In genomic region chr20:401682-402495, GRCh38 we compare ENCODE assay signal across 11 cellular contexts. TPM values are rescaled to one million over a fixed set of nuclear protein-coding genes. Genes with fewer than 3 reads are reported as not detected.
A peak's percentile ranks its signal among the peaks of the same experiment; 100 is the strongest.
DNase-seq lines count a peak whose midpoint lies in the region; ATAC-seq, FAIRE-seq and TF ChIP-seq lines count a peak whose summit lies in the region.
"Had no signal": no experiment of that assay in that cellular context is flagged by ENCODE, and none has a peak within 500 bp of the region (broad histone marks: within the 10 kb centered on the region; RNA-seq: fewer than 3 reads in every experiment).

No MANE protein-coding gene starts in this region.

- no peaks in the 10 kb centered on the region for H3K27me3 Mint-ChIP-seq in T-helper 1 cell treated with Interleukin-12 subunit alpha and Interleukin-12 subunit beta and Interleukin-4 antibody, amounts not matched to agents 30 μg/mL and 1 μg/mL, for 36 hours (ENCODE audit: low read depth)
- peaks cover 5% of the 10 kb centered on the region for H3K27me3 Mint-ChIP-seq in glutamatergic neuron (ENCODE audit: unreplicated experiment)
- H3K27me3 Mint-ChIP-seq: effector memory CD8-positive, alpha-beta T cell had no signal

- H3K36me3 Mint-ChIP-seq in T-helper 1 cell treated with Interleukin-12 subunit alpha and Interleukin-12 subunit beta and Interleukin-4 antibody, amounts not matched to agents 30 μg/mL and 1 μg/mL, for 36 hours (ENCODE audit: low read depth): peaks cover 7% of the 10 kb centered on the region
- no peaks in the 10 kb centered on the region for H3K36me3 Mint-ChIP-seq in glutamatergic neuron (ENCODE audit: unreplicated experiment)

- ATAC-seq in HG03378 (IDR thresholded peaks at IDR 0.05; ENCODE audit: unreplicated experiment) (no peak), GM21619 (IDR thresholded peaks at IDR 0.05; ENCODE audit: unreplicated experiment) (no peak)
- ATAC-seq: effector memory CD8-positive, alpha-beta T cell had no signal

- peaks cover 10% of the 10 kb centered on the region for H3K9me3 Mint-ChIP-seq in T-helper 1 cell treated with Interleukin-12 subunit alpha and Interleukin-12 subunit beta and Interleukin-4 antibody, amounts not matched to agents 30 μg/mL and 1 μg/mL, for 36 hours
- peaks cover 3% of the 10 kb centered on the region for H3K9me3 Mint-ChIP-seq in glutamatergic neuron (ENCODE audit: unreplicated experiment)
- H3K9me3 Mint-ChIP-seq: effector memory CD8-positive, alpha-beta T cell had no signal

- no peak overlapping the region for H3K4me3 Mint-ChIP-seq in T-helper 1 cell treated with Interleukin-12 subunit alpha and Interleukin-12 subunit beta and Interleukin-4 antibody, amounts not matched to agents 30 μg/mL and 1 μg/mL, for 36 hours
- no peak overlapping the region for H3K4me3 Mint-ChIP-seq in glutamatergic neuron (ENCODE audit: unreplicated experiment)
- H3K4me3 Mint-ChIP-seq: effector memory CD8-positive, alpha-beta T cell had no signal

- peak overlapping the region; percentile 31 for H3K27ac Mint-ChIP-seq in T-helper 1 cell treated with Interleukin-12 subunit alpha and Interleukin-12 subunit beta and Interleukin-4 antibody, amounts not matched to agents 30 μg/mL and 1 μg/mL, for 36 hours
- peak overlapping the region; percentile 85 for H3K27ac Mint-ChIP-seq in glutamatergic neuron (ENCODE audit: unreplicated experiment)
- H3K27ac Mint-ChIP-seq: effector memory CD8-positive, alpha-beta T cell had no signal

- in situ Hi-C loops in Caki2 (cut with HindIII; ENCODE audit: low pct_unique_long_range_greater_than_20kb, low sequenced_read_pairs): no loop called here

- peaks cover 27% of the 10 kb centered on the region for H3K4me1 Mint-ChIP-seq in T-helper 1 cell treated with Interleukin-12 subunit alpha and Interleukin-12 subunit beta and Interleukin-4 antibody, amounts not matched to agents 30 μg/mL and 1 μg/mL, for 36 hours (ENCODE audit: low read depth)
- peaks cover 9% of the 10 kb centered on the region for H3K4me1 Mint-ChIP-seq in glutamatergic neuron (ENCODE audit: low read depth, unreplicated experiment)

- DNase-seq in Caki2 (ENCODE audit: low read depth) (peak; percentile 100), HTR-8/SVneo (ENCODE audit: insufficient read length, low spot score) (no peak), glutamatergic neuron (no peak), globus pallidus (ENCODE audit: low spot score) (no peak), SKM-1 (lab: John Stamatoyannopoulos, UW; ENCODE audit: unreplicated experiment) (no peak)
- DNase-seq: effector memory CD8-positive, alpha-beta T cell; NCI-H524; upper lobe of left lung had no signal

- peak; percentile 71 for FAIRE-seq in HTR-8/SVneo (lab: Jason Lieb, UNC)

- TF ChIP-seq CTCF in glutamatergic neuron (IDR thresholded peaks at IDR 0.05; ENCODE audit: partially characterized antibody, unreplicated experiment): no peak

RNA-seq across cellular contexts. Expression of gene RBCK1, which starts 6.2 kb away (rescaled TPM):
- total RNA-seq in Caki2 (2014; rRNA removed; shearing (Covaris generic); ENCODE audit: low replicate concordance): 245 and 298 TPM in 2 replicates
- total RNA-seq in glutamatergic neuron (ENCODE audit: unreplicated experiment): 97.6 TPM

RNA-seq across cellular contexts. Expression of gene TRIB3, which starts 21.3 kb away (rescaled TPM):
- total RNA-seq in Caki2 (2014; rRNA removed; shearing (Covaris generic); ENCODE audit: low replicate concordance): 170 and 190 TPM in 2 replicates
- 29.3 TPM for total RNA-seq in glutamatergic neuron (ENCODE audit: unreplicated experiment)

RNA-seq across cellular contexts. Expression of gene NRSN2, which starts 55.0 kb away (rescaled TPM):
- 0.74 and 5.3 TPM in 2 replicates for total RNA-seq in Caki2 (2014; rRNA removed; shearing (Covaris generic); ENCODE audit: low replicate concordance)
- 89.3 TPM for total RNA-seq in glutamatergic neuron (ENCODE audit: unreplicated experiment)

Comparison
In these comparisons a context has a peak if more than half of its experiments do, and no peak if none do; other contexts are left out.
1. RNA of gene NRSN2, which starts 55.0 kb away (total RNA-seq): 89.3 TPM in glutamatergic neuron (single experiment); 0.74 to 5.3 TPM in Caki2; every median in the first group is over 10 times any median in the second.